1 cellular context compared by ENCODE assay signal in genomic region chr13:83940742-83941141, GRCh38.
TF ChIP-seq lines count a peak whose summit lies in the region.

No MANE protein-coding gene starts in this region.

TF ChIP-seq in GM23338, 12 proteins besides CTCF, POLR2A, EP300 and RAD21:
- TF ChIP-seq ZNF462 (CRISPR knock-in tag; IDR thresholded peaks at IDR 0.05) (no peak), POLR2AphosphoS5 (IDR thresholded peaks at IDR 0.05; ENCODE audit: low read depth) (no peak), ETS1 (IDR thresholded peaks at IDR 0.05) (no peak), EZH2 (IDR thresholded peaks at IDR 0.05; ENCODE audit: low read depth, unreplicated experiment) (no peak), JUNB (IDR thresholded peaks at IDR 0.05; ENCODE audit: unreplicated experiment) (no peak), REST (IDR thresholded peaks at IDR 0.05; ENCODE audit: unreplicated experiment) (no peak), STAT1 (IDR thresholded peaks at IDR 0.05; ENCODE audit: unreplicated experiment) (no peak), EZH2phosphoT487 (IDR thresholded peaks at IDR 0.05; ENCODE audit: unreplicated experiment) (no peak), ZNF331 (CRISPR knock-in tag; IDR thresholded peaks at IDR 0.05; ENCODE audit: low read depth) (no peak), CREB1 (CRISPR knock-in tag; IDR thresholded peaks at IDR 0.05; ENCODE audit: low read depth) (no peak), NANOG (IDR thresholded peaks at IDR 0.05; ENCODE audit: borderline replicate concordance) (no peak), ZNF114 (CRISPR knock-in tag; IDR thresholded peaks at IDR 0.05) (no peak)
